In genomic region chr3:4019509-4019908, GRCh38 we compare ENCODE assay signal across 29 cellular contexts.
"Had no signal": no experiment of that assay in that cellular context is flagged by ENCODE, and none has a peak within 500 bp of the region (broad histone marks: within the 10 kb centered on the region; RNA-seq: fewer than 3 reads in every experiment).

No MANE protein-coding gene starts in this region.

- H3K4me2 ChIP-seq: neural progenitor cell, smooth muscle cell had no signal

- H3K9ac ChIP-seq: neural progenitor cell, parathyroid adenoma had no signal

- ATAC-seq: natural killer cell; psoas muscle; right cardiac atrium; right lobe of liver; stimulated activated memory B cell treated with anti-CD40 and anti-IgM and Interleukin-4, amounts not matched to agents 10 μg/mL and 1 μg/mL and 100 μg/mL, for 72 hours; stimulated activated naive CD8-positive, alpha-beta T cell treated with anti-CD3 and anti-CD28 coated beads, Interleukin-15, amount 100 ng/mL, for 72 hours; stimulated activated naive CD8-positive, alpha-beta T cell treated with anti-CD3 and anti-CD28 coated beads, Interleukin-15, Interleukin-2, amounts not matched to agents 100 U/mL and 50 U/mL, for 24 hours; upper lobe of right lung had no signal

- H3K4me1 ChIP-seq: neural progenitor cell, psoas muscle, right lobe of liver, sigmoid colon, spleen, suprapubic skin, testis, tibial artery, transverse colon, upper lobe of right lung, uterus had no signal

- H3K79me2 ChIP-seq: parathyroid adenoma had no signal

- H3K36me3 ChIP-seq: neural progenitor cell, ovary, right lobe of liver, sigmoid colon, spleen, suprapubic skin, tibial artery, transverse colon, upper lobe of right lung, uterus had no signal

- DNase-seq: natural killer cell; occipital lobe; ovary; posterior cingulate gyrus; psoas muscle; right cardiac atrium; right lobe of liver; sigmoid colon; spleen; stimulated activated CD4-positive, alpha-beta T cell treated with anti-CD3 and anti-CD28 coated beads, Interleukin-12 subunit alpha, Interleukin-12 subunit beta, amount 100 ng/mL, for 4 hours; stimulated activated CD4-positive, alpha-beta T cell treated with anti-CD3 and anti-CD28 coated beads, Interleukin-1b, Interleukin-23, amount 100 ng/mL, for 48 hours; stimulated activated CD4-positive, alpha-beta T cell treated with anti-CD3 and anti-CD28 coated beads, Interleukin-4, amount 100 ng/mL, for 1 hour; stimulated activated CD4-positive, alpha-beta T cell treated with anti-CD3 and anti-CD28 coated beads, Interleukin-4, amount 100 ng/mL, for 4 hours; stimulated activated CD8-positive, alpha-beta memory T cell treated with anti-CD3 and anti-CD28 coated beads, Interleukin-4, amount 100 ng/mL, for 48 hours; stimulated activated naive CD4-positive, alpha-beta T cell; stimulated activated naive CD8-positive, alpha-beta T cell treated with anti-CD3 and anti-CD28 coated beads, Interleukin-15, amount 100 ng/mL, for 72 hours; stimulated activated naive CD8-positive, alpha-beta T cell treated with anti-CD3 and anti-CD28 coated beads, Interleukin-15, Interleukin-2, amounts not matched to agents 100 U/mL and 50 U/mL, for 24 hours; substantia nigra; testis; tibial artery; transverse colon; upper lobe of right lung; uterus had no signal

- H2AFZ ChIP-seq: neural progenitor cell, parathyroid adenoma had no signal

- H3K9me3 ChIP-seq: ovary, psoas muscle, right lobe of liver, testis, tibial artery, transverse colon, upper lobe of right lung, uterus had no signal

- H3K27ac ChIP-seq: neural progenitor cell, ovary, parathyroid adenoma, psoas muscle, right lobe of liver, sigmoid colon, skin epidermis, spleen, suprapubic skin, testis, tibial artery, transverse colon, upper lobe of right lung, uterus had no signal

- H3K27me3 ChIP-seq: neural progenitor cell, ovary, right lobe of liver, sigmoid colon, spleen, suprapubic skin, testis, tibial artery, transverse colon, upper lobe of right lung, uterus had no signal

- H3K4me3 ChIP-seq: neural progenitor cell, ovary, psoas muscle, right lobe of liver, sigmoid colon, skin epidermis, smooth muscle cell, spleen, suprapubic skin, testis, tibial artery, transverse colon, upper lobe of right lung, uterus had no signal
